8 cellular contexts compared by ENCODE assay signal in the genomic region with DNA sequence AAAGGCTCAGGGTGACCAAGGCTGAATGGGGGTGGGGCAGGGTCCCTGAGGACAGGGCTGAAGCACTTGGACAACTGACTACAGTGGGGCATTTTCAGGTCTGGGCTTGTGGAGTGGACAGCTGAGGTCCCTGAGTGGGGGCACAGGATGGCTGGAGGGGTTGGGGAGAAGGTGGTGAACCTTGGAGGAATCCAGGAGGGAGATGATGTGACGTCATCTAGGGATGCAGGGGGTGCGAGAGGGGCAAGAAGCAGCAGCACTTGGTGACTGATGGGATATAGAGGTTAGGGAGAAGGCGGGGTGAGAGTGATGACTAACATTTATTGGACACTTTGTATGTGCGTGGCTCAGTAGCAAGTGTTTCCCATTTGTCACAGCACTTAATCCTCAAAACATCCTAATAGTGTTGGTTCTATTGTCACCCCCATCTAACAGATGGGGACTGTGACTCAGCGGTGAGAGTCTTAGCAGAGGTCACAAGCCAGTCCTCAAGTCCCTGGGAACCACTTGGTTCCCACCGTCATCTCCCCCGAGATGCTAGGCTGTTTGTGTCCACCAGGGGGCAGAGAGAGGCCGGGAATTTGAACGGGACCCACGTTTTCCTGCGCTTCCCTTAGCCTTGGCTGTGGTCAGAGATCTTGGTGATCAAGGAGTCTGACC. TPM values are rescaled to one million over a fixed set of nuclear protein-coding genes. Genes with fewer than 3 reads are reported as not detected.
DNase-seq lines count a peak whose midpoint lies in the region; ATAC-seq and TF ChIP-seq lines count a peak whose summit lies in the region.

No MANE protein-coding gene starts in this region.

- ATAC-seq in HG03196 (IDR thresholded peaks at IDR 0.05; ENCODE audit: unreplicated experiment): peak; percentile 39
- peak; percentile 92 for ATAC-seq in lung (ENCODE audit: insufficient read depth, low FRiP score)

- no peaks in the 10 kb centered on the region for H3K9me3 ChIP-seq in CD4-positive, alpha-beta memory T cell (ENCODE audit: control insufficient read depth in 1 of 2, low read length in 2 of 2)
- no peaks in the 10 kb centered on the region for H3K9me3 ChIP-seq in lung (ENCODE audit: control insufficient read depth in 2 of 2, insufficient read depth in 1 of 2, low read length in 1 of 2)

- H3K36me3 ChIP-seq in CD4-positive, alpha-beta memory T cell (ENCODE audit: insufficient read depth, low read length): no peaks in the 10 kb centered on the region
- H3K36me3 ChIP-seq in lung (ENCODE audit: control insufficient read depth in 2 of 2, insufficient read depth in 2 of 2, low read length in 2 of 2): no peaks in the 10 kb centered on the region

- POLR2A ChIA-PET in CD4-positive, alpha-beta memory T cell (lab: Charles Lee; ENCODE audit: partially characterized antibody): interaction anchor here (1.1 to 3.1 kb wide), 2 partner anchors 67 to 85 kb away, joined by 3 to 21 read pairs; a partner anchor contains a TSS

- CTCF ChIA-PET in CD4-positive, alpha-beta memory T cell (lab: Charles Lee; ENCODE audit: partially characterized antibody): interaction anchor here (0.6 to 9.2 kb wide), 26 partner anchors 11 to 222 kb away, joined by 3 to 135 read pairs (median 6); a partner anchor contains a TSS

- peaks cover 2 to 13% (median 9%) of the 10 kb centered on the region in 4 donors for H3K4me1 Mint-ChIP-seq in CD4-positive, alpha-beta memory T cell

- H3K27ac ChIP-seq in CD4-positive, alpha-beta memory T cell (ENCODE audit: low read depth, low read length): no peak overlapping the region
- no peak overlapping the region for H3K27ac ChIP-seq in dorsolateral prefrontal cortex
- no peak overlapping the region for H3K27ac ChIP-seq in lung (ENCODE audit: low read depth in 1 of 2, low read length in 1 of 2)

- H3K36me3 Mint-ChIP-seq in CD4-positive, alpha-beta memory T cell: no peaks in the 10 kb centered on the region

- intact Hi-C loops in CD4-positive, alpha-beta memory T cell (cut with micrococcal nuclease): loop anchor here (1.0 to 2.0 kb wide), 4 partner anchors 29 to 216 kb away; a partner anchor contains a TSS
- intact Hi-C loops in dorsolateral prefrontal cortex (cut with DNase I): loop anchor here (1.0 to 5.0 kb wide), 4 partner anchors 86 to 157 kb away; a partner anchor contains a TSS

- H3K9me3 Mint-ChIP-seq in CD4-positive, alpha-beta memory T cell: no peaks in the 10 kb centered on the region

- peaks cover 9 to 16% of the 10 kb centered on the region in 2 donors for H3K27me3 Mint-ChIP-seq in CD4-positive, alpha-beta memory T cell

- no peaks in the 10 kb centered on the region for H3K27me3 ChIP-seq in CD4-positive, alpha-beta memory T cell (ENCODE audit: insufficient read depth, low read length)
- H3K27me3 ChIP-seq in dorsolateral prefrontal cortex (no peaks in the 10 kb centered on the region), lung (ENCODE audit: control insufficient read depth, insufficient read depth) (no peaks in the 10 kb centered on the region)

- TF ChIP-seq CTCF in dorsolateral prefrontal cortex (IDR thresholded peaks at IDR 0.05 in 54 of 56, conservative IDR thresholded peaks at IDR 0.05 in 2 of 56; ENCODE audit: low read depth in 1 of 56, partially characterized antibody in 56 of 56): peak; percentile 59 to 91 (median 84)
- peak; percentile 62 for TF ChIP-seq CTCF in lung (IDR thresholded peaks at IDR 0.05; ENCODE audit: control extremely low read depth, extremely low read depth)

- H3K4me3 Mint-ChIP-seq in CD4-positive, alpha-beta memory T cell: peak overlapping the region; percentile 53 to 91 (median 83)

- peak overlapping the region in 1 of 2 donors; percentile 36 for H3K4me3 ChIP-seq in CD4-positive, alpha-beta memory T cell (ENCODE audit: low read length in 2 of 2)
- H3K4me3 ChIP-seq in dorsolateral prefrontal cortex (no peak overlapping the region), lung (no peak overlapping the region)

- peaks cover 8% of the 10 kb centered on the region for H3K4me1 ChIP-seq in CD4-positive, alpha-beta memory T cell (ENCODE audit: insufficient read depth, low read length)
- no peaks in the 10 kb centered on the region for H3K4me1 ChIP-seq in lung (ENCODE audit: control insufficient read depth in 2 of 2, insufficient read depth in 2 of 2, low read length in 2 of 2)

- H3K27ac Mint-ChIP-seq in CD4-positive, alpha-beta memory T cell: peak overlapping the region in 4 of 7 donors; percentile 19 to 93 (median 64)

- DNase-seq in CD4-positive, alpha-beta memory T cell: peak; percentile 25 to 64 (median 51)
- DNase-seq in GM19238 (ENCODE audit: insufficient read length, low spot score) (peak; percentile 55), NCI-H524 treated with DMSO at 0.1 percent for 48 hours (lab: John Stamatoyannopoulos, UW) (peak; percentile 38), dorsolateral prefrontal cortex (peak in 9 of 10 donors; percentile 46 to 78 (median 64)), lung (ENCODE audit: low spot score) (peak; percentile 89)
- DNase-seq in activated CD4-positive, alpha-beta T cell treated with anti-CD3 and anti-CD28 coated beads, Interleukin-2, amount 50 U/mL, for 24 hours (ENCODE audit: low read depth in 1 of 2, low spot score in 1 of 2): peak; percentile 17 to 32
- DNase-seq in stimulated activated CD8-positive, alpha-beta memory T cell treated with anti-CD3 and anti-CD28 coated beads, Interleukin-4, amount 100 ng/mL, for 48 hours: peak; percentile 51

- 13 to 23% methylated on average over 11 of the region's 11 CpGs for WGBS in lung, 2 donors

RNA-seq across cellular contexts. Expression of a gene that starts 27.9 kb away (rescaled TPM):
- under 1 TPM; 0.89 to 0.99 TPM for total RNA-seq in CD4-positive, alpha-beta memory T cell
- under 1 TPM; 0.03 to 0.07 TPM for polyA plus RNA-seq in CD4-positive, alpha-beta memory T cell
- total RNA-seq in dorsolateral prefrontal cortex: 1 to 10 TPM in 119 of 120 experiments, under 1 TPM in 1; 0.96 to 8.4 (median 3.1) TPM
- total RNA-seq in lung: 1 to 10 TPM; 1.0 to 4.9 TPM
- polyA plus RNA-seq in lung: under 1 TPM; 0.63 to 0.77 TPM

RNA-seq across cellular contexts. Expression of a gene that starts 45.4 kb away (rescaled TPM):
- under 1 TPM in 1 of 2 experiments, not detected in 1; 0.36 TPM for total RNA-seq in CD4-positive, alpha-beta memory T cell
- polyA plus RNA-seq in CD4-positive, alpha-beta memory T cell: not detected
- 1 to 10 TPM in 119 of 120 experiments, under 1 TPM in 1; 0.68 to 9.4 (median 4.3) TPM for total RNA-seq in dorsolateral prefrontal cortex
- total RNA-seq in lung: under 1 TPM; 0.17 to 0.95 TPM
- polyA plus RNA-seq in lung: under 1 TPM; 0.43 to 0.53 TPM

Comparison
In these comparisons a context has a peak if more than half of its experiments do, and no peak if none do; other contexts are left out.
1. DNase-seq: peak in every context shown above with its lines; median percentile 89 in lung; 64 in dorsolateral prefrontal cortex; 55 in GM19238; 51 in CD4-positive, alpha-beta memory T cell; 51 in stimulated activated CD8-positive, alpha-beta memory T cell treated with anti-CD3 and anti-CD28 coated beads, Interleukin-4, amount 100 ng/mL, for 48 hours; 38 in NCI-H524 treated with DMSO at 0.1 percent for 48 hours; 24 in activated CD4-positive, alpha-beta T cell treated with anti-CD3 and anti-CD28 coated beads, Interleukin-2, amount 50 U/mL, for 24 hours.